Comparison of ENCODE assay signal across 26 cellular contexts in genomic region chr17:52606590-52606989, GRCh38.
"Had no signal": no experiment of that assay in that cellular context is flagged by ENCODE, and none has a peak within 500 bp of the region (broad histone marks: within the 10 kb centered on the region; RNA-seq: fewer than 3 reads in every experiment).

No MANE protein-coding gene starts in this region.

- H3K4me3 ChIP-seq: Peyer's patch had no signal

- ATAC-seq: activated CD8-positive, alpha-beta memory T cell treated with anti-CD3 and anti-CD28 coated beads, Interleukin-2, amount 10 ng/mL, durations not matched to agents 7 days and 5 days; activated naive CD8-positive, alpha-beta T cell treated with anti-CD3 and anti-CD28 coated beads, Interleukin-2, amount 50 U/mL, for 24 hours; Right ventricle myocardium inferior had no signal

- H3K4me1 ChIP-seq: Peyer's patch had no signal

- H3K27me3 ChIP-seq: Peyer's patch had no signal

- H3K27ac ChIP-seq: Peyer's patch, RWPE1, WERI-Rb-1 had no signal

- H3K9me3 ChIP-seq: Peyer's patch had no signal

- H3K36me3 ChIP-seq: Peyer's patch, WERI-Rb-1 had no signal

- DNase-seq: activated CD4-positive, alpha-beta memory T cell treated with anti-CD3 and anti-CD28 coated beads, Interleukin-2, amount 10 ng/mL, durations not matched to agents 7 days and 5 days; activated CD4-positive, alpha-beta T cell treated with anti-CD3 and anti-CD28 coated beads for 1 hour; activated CD4-positive, alpha-beta T cell treated with anti-CD3 and anti-CD28 coated beads for 48 hours; activated CD4-positive, CD25-positive, alpha-beta regulatory T cell; activated CD8-positive, alpha-beta memory T cell treated with anti-CD3 and anti-CD28 coated beads for 24 hours; activated CD8-positive, alpha-beta memory T cell treated with anti-CD3 and anti-CD28 coated beads, Interleukin-2, amount 10 ng/mL, durations not matched to agents 7 days and 5 days; activated CD8-positive, alpha-beta memory T cell treated with anti-CD3 and anti-CD28 coated beads, Interleukin-2, amount 50 U/mL, for 48 hours; activated effector memory CD4-positive, alpha-beta T cell treated with Interleukin-2 at 50 U/mL for 16 hours; activated naive CD4-positive, alpha-beta T cell treated with anti-CD3 and anti-CD28 coated beads, Interleukin-2, amount 10 ng/mL, durations not matched to agents 7 days and 5 days; activated naive CD8-positive, alpha-beta T cell treated with anti-CD3 and anti-CD28 coated beads, Interleukin-2, amount 50 U/mL, for 24 hours; activated T-cell treated with anti-CD3 and anti-CD28 coated beads, Interleukin-2, amount 50 U/mL, for 48 hours; anterior cingulate cortex; caudate nucleus; NCI-H1105; NCI-H1417 treated with DMSO at 0.1 percent for 48 hours; NCI-H187 treated with DMSO at 0.1 percent for 48 hours; NCI-H2081; NCI-H345; NCI-H524 treated with DMSO at 0.1 percent for 48 hours; Peyer's patch; SIG-M5; T1000; WERI-Rb-1 had no signal

- FAIRE-seq: bronchial epithelial cell had no signal
